Comparison of ENCODE assay signal across 25 cellular contexts in genomic region chr6:115634899-115635298, GRCh38.
"Had no signal": no experiment of that assay in that cellular context is flagged by ENCODE, and none has a peak within 500 bp of the region (broad histone marks: within the 10 kb centered on the region; RNA-seq: fewer than 3 reads in every experiment).

No MANE protein-coding gene starts in this region.

- DNase-seq: activated B cell treated with CpG ODN at 0.5 μM for 24 hours; activated CD8-positive, alpha-beta memory T cell treated with anti-CD3 and anti-CD28 coated beads, Interleukin-2, amount 10 ng/mL, durations not matched to agents 7 days and 5 days; activated CD8-positive, alpha-beta T cell treated with anti-CD3 and anti-CD28 coated beads, Interleukin-2, amount 10 ng/mL, durations not matched to agents 7 days and 5 days; activated naive CD4-positive, alpha-beta T cell treated with anti-CD3 and anti-CD28 coated beads for 36 hours; activated naive CD8-positive, alpha-beta T cell treated with anti-CD3 and anti-CD28 coated beads for 36 hours; activated T-cell treated with anti-CD3 and anti-CD28 coated beads, Interleukin-2, amount 50 U/mL, for 48 hours; cerebellar nuclear complex; dorsolateral prefrontal cortex; effector memory CD4-positive, alpha-beta T cell; erythroblast; hippocampal formation; left cardiac atrium; naive B cell; nucleus accumbens; right cardiac atrium; spleen; stimulated activated CD4-positive, alpha-beta T cell treated with anti-CD3 and anti-CD28 coated beads, Interleukin-2, amount 100 ng/mL, for 48 hours; stimulated activated naive CD4-positive, alpha-beta T cell treated with Interleukin-2 at 50 U/mL for 16 hours; T-helper 2 cell; trophoblast cell had no signal

- ATAC-seq: activated CD8-positive, alpha-beta memory T cell treated with anti-CD3 and anti-CD28 coated beads, Interleukin-2, amount 10 ng/mL, durations not matched to agents 7 days and 5 days; activated CD8-positive, alpha-beta T cell treated with anti-CD3 and anti-CD28 coated beads, Interleukin-2, amount 10 ng/mL, durations not matched to agents 7 days and 5 days; gastroesophageal sphincter; left cardiac atrium; right cardiac atrium had no signal

- H3K36me3 ChIP-seq: ascending aorta, cardiac muscle cell, gastroesophageal sphincter, spleen, thoracic aorta had no signal

- H3K27me3 ChIP-seq: ascending aorta, cardiac muscle cell, dorsolateral prefrontal cortex, gastroesophageal sphincter, spleen had no signal

- H3K4me1 ChIP-seq: ascending aorta, gastroesophageal sphincter, spleen had no signal

- H3K9me3 ChIP-seq: ascending aorta, gastroesophageal sphincter, spleen, thoracic aorta had no signal

- H3K4me3 ChIP-seq: ascending aorta, cardiac muscle cell, coronary artery, dorsolateral prefrontal cortex, gastroesophageal sphincter, spleen, thoracic aorta had no signal

- H3K27ac ChIP-seq: ascending aorta, cardiac muscle cell, coronary artery, dorsolateral prefrontal cortex, gastroesophageal sphincter, spleen, thoracic aorta had no signal
